ENCODE assay signal across 8 cellular contexts in genomic region chr2:178109813-178110212, GRCh38. TPM values are rescaled to one million over a fixed set of nuclear protein-coding genes. Genes with fewer than 3 reads are reported as not detected.
DNase-seq lines count a peak whose midpoint lies in the region; ATAC-seq and TF ChIP-seq lines count a peak whose summit lies in the region.

No MANE protein-coding gene starts in this region.

- H3K79me2 ChIP-seq in PC-3 (ENCODE audit: low read length): peaks cover 18% of the 10 kb centered on the region

- H3K9me2 ChIP-seq in PC-3 (replicated peaks; ENCODE audit: low read length): no peaks in the 10 kb centered on the region

- H3K4me1 ChIP-seq in PC-3 (ENCODE audit: insufficient read depth, low read length) (peaks cover 19% of the 10 kb centered on the region), ovary (ENCODE audit: insufficient read depth) (peaks cover 2% of the 10 kb centered on the region)

- POLR2A ChIA-PET in PC-3 (lab: Charles Lee; ENCODE audit: unreplicated experiment): no interaction called here
- POLR2A ChIA-PET in activated CD4-positive, alpha-beta T cell treated with anti-CD3 and anti-CD28 coated beads, Interleukin-2, amount 10 ng/mL, durations not matched to agents 7 days and 5 days (lab: Charles Lee): no interaction called here

- WGBS in ovary, 3 donors: 0 to 15% (median 1%) methylated on average over 1 of the region's 1 CpG

- CTCF ChIA-PET in PC-3 (lab: Charles Lee): interaction anchor here (0.5 to 0.7 kb wide), 2 partner anchors 304 to 309 kb away, joined by 3 read pairs; no protein-coding TSS in a partner anchor
- CTCF ChIA-PET in activated CD4-positive, alpha-beta T cell treated with anti-CD3 and anti-CD28 coated beads, Interleukin-2, amount 10 ng/mL, durations not matched to agents 7 days and 5 days (lab: Charles Lee): no interaction called here

- no peaks in the 10 kb centered on the region for H3K9me3 ChIP-seq in PC-3 (ENCODE audit: low read length)
- no peaks in the 10 kb centered on the region for H3K9me3 ChIP-seq in ovary

- H3K27ac Mint-ChIP-seq in activated CD4-positive, alpha-beta T cell treated with anti-CD3 and anti-CD28 coated beads, Interleukin-2, amount 10 ng/mL, durations not matched to agents 7 days and 5 days: no peak overlapping the region

- no peaks in the 10 kb centered on the region for H3K27me3 Mint-ChIP-seq in activated CD4-positive, alpha-beta T cell treated with anti-CD3 and anti-CD28 coated beads, Interleukin-2, amount 10 ng/mL, durations not matched to agents 7 days and 5 days

- H3K4me3 ChIP-seq in Jurkat, Clone E6-1 (ENCODE audit: low read length): no peak overlapping the region
- H3K4me3 ChIP-seq in PC-3 (ENCODE audit: low read length): no peak overlapping the region
- H3K4me3 ChIP-seq in epithelial cell of esophagus (ENCODE audit: low read length): no peak overlapping the region
- no peak overlapping the region for H3K4me3 ChIP-seq in ovary

- no peaks in the 10 kb centered on the region for H3K9me3 Mint-ChIP-seq in activated CD4-positive, alpha-beta T cell treated with anti-CD3 and anti-CD28 coated beads, Interleukin-2, amount 10 ng/mL, durations not matched to agents 7 days and 5 days

- TF ChIP-seq POLR2A in ovary (IDR thresholded peaks at IDR 0.05): no peak

- no peak overlapping the region for H3K4me3 Mint-ChIP-seq in activated CD4-positive, alpha-beta T cell treated with anti-CD3 and anti-CD28 coated beads, Interleukin-2, amount 10 ng/mL, durations not matched to agents 7 days and 5 days

- no peak overlapping the region for H3K27ac ChIP-seq in PC-3 (ENCODE audit: low read length)
- no peak overlapping the region for H3K27ac ChIP-seq in ovary

- intact Hi-C loops in PC-3 (cut with micrococcal nuclease): loop anchor here (5.0 kb wide), 1 partner anchor 128 kb away; no protein-coding TSS in a partner anchor
- intact Hi-C loops in ovary (cut with DNase I): loop anchor here in 2 of 4 donors (10.0 kb wide), 1 partner anchor 305 kb away; no protein-coding TSS in a partner anchor

- H3K36me3 ChIP-seq in PC-3 (ENCODE audit: low read depth, low read length) (no peaks in the 10 kb centered on the region), ovary (no peaks in the 10 kb centered on the region)

- no peak for ATAC-seq in PC-3
- no peak for ATAC-seq in HG03097 (IDR thresholded peaks at IDR 0.05; ENCODE audit: low FRiP score, unreplicated experiment)

- peaks cover 27% of the 10 kb centered on the region for H3K4me1 Mint-ChIP-seq in activated CD4-positive, alpha-beta T cell treated with anti-CD3 and anti-CD28 coated beads, Interleukin-2, amount 10 ng/mL, durations not matched to agents 7 days and 5 days

- no peaks in the 10 kb centered on the region for H4K20me1 ChIP-seq in PC-3 (ENCODE audit: low read length)

- TF ChIP-seq EP300 in ovary (IDR thresholded peaks at IDR 0.05): no peak

- peak; percentile 82 for TF ChIP-seq CTCF in PC-3 (conservative IDR thresholded peaks at IDR 0.05; ENCODE audit: low read depth, low read length)
- peak; percentile 51 for TF ChIP-seq CTCF in epithelial cell of esophagus (IDR thresholded peaks at IDR 0.05; ENCODE audit: insufficient read depth, low read depth, low read length, missing control alignments)
- TF ChIP-seq CTCF in ovary (IDR thresholded peaks at IDR 0.05): peak; percentile 12 to 33 (median 22)

- no peak overlapping the region for H3K4me2 ChIP-seq in PC-3 (ENCODE audit: low read length)

- H3K27me3 ChIP-seq in PC-3 (ENCODE audit: low read length) (no peaks in the 10 kb centered on the region), ovary (no peaks in the 10 kb centered on the region)

- peak; percentile 74 for DNase-seq in DMS79 treated with DMSO at 0.1 percent for 48 hours (lab: John Stamatoyannopoulos, UW)
- DNase-seq in Jurkat, Clone E6-1 (ENCODE audit: low read depth, low spot score): peak; percentile 55
- DNase-seq in PC-3: peak; percentile 76
- peak; percentile 58 for DNase-seq in epithelial cell of esophagus (ENCODE audit: low read depth)
- DNase-seq in ovary: no peak
- DNase-seq in activated CD4-positive, alpha-beta T cell treated with anti-CD3 and anti-CD28 coated beads, Interleukin-2, amount 10 ng/mL, durations not matched to agents 7 days and 5 days: no peak
- DNase-seq in activated T-cell treated with anti-CD3 and anti-CD28 coated beads, Interleukin-2, amount 50 U/mL, for 1 hour: no peak

- no peaks in the 10 kb centered on the region for H3K36me3 Mint-ChIP-seq in activated CD4-positive, alpha-beta T cell treated with anti-CD3 and anti-CD28 coated beads, Interleukin-2, amount 10 ng/mL, durations not matched to agents 7 days and 5 days (ENCODE audit: low read depth)

- no peak overlapping the region for H2AFZ ChIP-seq in PC-3 (ENCODE audit: low read length)

- BruUV-seq in PC-3 (replicated peaks; lab: Mats Ljungman, UMichigan): no TSS peak

- no peaks in the 10 kb centered on the region for H3F3A ChIP-seq in PC-3 (ENCODE audit: low read length, unreplicated experiment)

- no peak overlapping the region for H3K9ac ChIP-seq in PC-3 (ENCODE audit: low read length)

RNA-seq across cellular contexts. Expression of gene RBM45, which starts 2.4 kb away (rescaled TPM):
- polyA plus RNA-seq in Jurkat, Clone E6-1 (2012; ENCODE audit: insufficient read depth, insufficient read length): 11.9 TPM
- total RNA-seq in PC-3 (2014; rRNA removed): 10.5 and 14.3 TPM in 2 replicates
- total RNA-seq in ovary: 10 to 100 TPM in 4 of 7 donors, 1 to 10 TPM in 3; 6.8 to 15.0 (median 11.8) TPM
- 1 to 10 TPM; 5.6 to 7.2 TPM for polyA plus RNA-seq in ovary
- 10 to 100 TPM; 19.0 to 22.0 TPM for total RNA-seq in activated CD4-positive, alpha-beta T cell treated with anti-CD3 and anti-CD28 coated beads, Interleukin-2, amount 10 ng/mL, durations not matched to agents 7 days and 5 days

RNA-seq across cellular contexts. Expression of gene PDE11A, which starts 37.2 kb away (rescaled TPM):
- not detected for polyA plus RNA-seq in Jurkat, Clone E6-1 (2012; ENCODE audit: insufficient read depth, insufficient read length)
- total RNA-seq in PC-3 (2014; rRNA removed) (0.15 and 0.23 TPM in 2 replicates), ovary (1 to 10 TPM in 2 of 7 donors, under 1 TPM in 4, not detected in 1; 0.32 to 2.0 (median 0.65) TPM)
- under 1 TPM; 0.15 to 0.47 TPM for polyA plus RNA-seq in ovary
- not detected for total RNA-seq in activated CD4-positive, alpha-beta T cell treated with anti-CD3 and anti-CD28 coated beads, Interleukin-2, amount 10 ng/mL, durations not matched to agents 7 days and 5 days

Comparison
In these comparisons a context has a peak if more than half of its experiments do, and no peak if none do; other contexts are left out.
1. DNase-seq: peak in DMS79 treated with DMSO at 0.1 percent for 48 hours (single experiment), Jurkat, Clone E6-1 (single experiment), PC-3 (single experiment) and epithelial cell of esophagus (single experiment); none in ovary (0 of 5), activated CD4-positive, alpha-beta T cell treated with anti-CD3 and anti-CD28 coated beads, Interleukin-2, amount 10 ng/mL, durations not matched to agents 7 days and 5 days (single experiment) and activated T-cell treated with anti-CD3 and anti-CD28 coated beads, Interleukin-2, amount 50 U/mL, for 1 hour (single experiment).
2. CTCF ChIP-seq: peak in every context shown above with its lines; median percentile 82 in PC-3; 51 in epithelial cell of esophagus; 22 in ovary.